Comparison of ENCODE assay signal across 15 cellular contexts in the genomic region with DNA sequence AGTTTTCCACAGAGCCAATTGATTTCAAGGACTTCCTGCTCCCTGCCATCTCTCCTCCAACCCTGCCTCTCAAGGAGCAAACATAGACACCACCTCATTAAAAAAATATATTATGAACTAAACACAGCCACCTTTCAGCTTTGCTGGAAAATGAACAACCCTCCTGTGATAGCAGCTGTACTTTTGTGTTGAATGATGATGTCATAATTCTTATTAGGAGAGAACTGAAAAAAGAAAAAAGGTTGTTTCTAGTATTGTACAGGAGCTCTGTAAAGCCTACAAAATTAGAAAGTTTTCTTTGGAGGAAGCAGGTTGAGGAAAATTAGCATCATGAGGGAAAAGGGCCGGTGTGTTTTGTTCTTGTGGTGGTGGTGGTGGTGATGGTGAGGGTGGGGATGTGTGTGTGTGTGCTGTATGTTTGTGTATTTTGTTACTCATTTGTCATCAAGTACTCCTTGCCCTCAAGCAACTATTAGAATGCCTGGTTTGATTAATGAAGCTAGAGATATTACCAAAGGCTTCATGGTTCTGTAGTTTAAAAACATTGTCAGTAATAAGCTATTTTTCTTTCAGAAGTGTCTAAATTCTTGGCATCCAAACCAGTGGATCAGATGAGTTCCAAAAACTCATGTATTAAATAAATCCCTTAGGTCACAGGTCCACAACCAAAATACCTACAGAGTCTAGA.
"Had no signal": no experiment of that assay in that cellular context is flagged by ENCODE, and none has a peak within 500 bp of the region (broad histone marks: within the 10 kb centered on the region; RNA-seq: fewer than 3 reads in every experiment).

No MANE protein-coding gene starts in this region.

- H3K4me1 Mint-ChIP-seq: activated naive CD8-positive, alpha-beta T cell treated with anti-CD3 and anti-CD28 coated beads, Interleukin-2, amount 10 ng/mL, durations not matched to agents 7 days and 5 days had no signal

- H3K27ac Mint-ChIP-seq: activated CD4-positive, alpha-beta T cell treated with anti-CD3 and anti-CD28 coated beads for 36 hours; activated CD8-positive, alpha-beta T cell treated with anti-CD3 and anti-CD28 coated beads for 36 hours; activated naive CD8-positive, alpha-beta T cell treated with anti-CD3 and anti-CD28 coated beads, Interleukin-2, amount 10 ng/mL, durations not matched to agents 7 days and 5 days; activated T-cell treated with anti-CD3 and anti-CD28 coated beads, Interleukin-2, amount 50 U/mL, for 72 hours had no signal

- H3K9me3 Mint-ChIP-seq: activated CD8-positive, alpha-beta T cell treated with anti-CD3 and anti-CD28 coated beads for 36 hours; activated naive CD8-positive, alpha-beta T cell treated with anti-CD3 and anti-CD28 coated beads, Interleukin-2, amount 10 ng/mL, durations not matched to agents 7 days and 5 days; activated T-cell treated with anti-CD3 and anti-CD28 coated beads, Interleukin-2, amount 50 U/mL, for 72 hours had no signal

- H3K36me3 ChIP-seq: cardiac muscle cell, esophagus squamous epithelium had no signal

- H3K27me3 ChIP-seq: esophagus squamous epithelium, hepatocyte had no signal

- H3K9me3 ChIP-seq: esophagus squamous epithelium had no signal

- DNase-seq: activated CD4-positive, alpha-beta T cell treated with anti-CD3 and anti-CD28 coated beads for 36 hours; activated CD8-positive, alpha-beta memory T cell treated with anti-CD3 and anti-CD28 coated beads, Interleukin-2, amount 50 U/mL, for 4 hours; activated CD8-positive, alpha-beta T cell treated with anti-CD3 and anti-CD28 coated beads for 36 hours; activated gamma-delta T cell treated with Interleukin-2 at 50 U/mL for 16 hours; activated naive CD8-positive, alpha-beta T cell treated with anti-CD3 and anti-CD28 coated beads, Interleukin-2, amount 10 ng/mL, durations not matched to agents 7 days and 5 days; activated T-cell treated with anti-CD3 and anti-CD28 coated beads, Interleukin-2, amount 50 U/mL, for 72 hours; anterior cingulate cortex; esophagus squamous epithelium; left ventricle myocardium superior; stimulated activated CD4-positive, alpha-beta T cell treated with anti-CD3 and anti-CD28 coated beads, Interleukin-12 subunit alpha, Interleukin-12 subunit beta, amount 100 ng/mL, for 4 hours; stimulated activated naive CD4-positive, alpha-beta T cell; T-helper 9 cell; trophoblast cell had no signal

- ATAC-seq: activated CD4-positive, alpha-beta T cell treated with anti-CD3 and anti-CD28 coated beads for 36 hours; activated CD8-positive, alpha-beta T cell treated with anti-CD3 and anti-CD28 coated beads for 36 hours; activated T-cell treated with anti-CD3 and anti-CD28 coated beads, Interleukin-2, amount 50 U/mL, for 72 hours; left ventricle myocardium superior had no signal

- H3K4me3 Mint-ChIP-seq: activated CD4-positive, alpha-beta T cell treated with anti-CD3 and anti-CD28 coated beads for 36 hours; activated CD8-positive, alpha-beta T cell treated with anti-CD3 and anti-CD28 coated beads for 36 hours; activated naive CD8-positive, alpha-beta T cell treated with anti-CD3 and anti-CD28 coated beads, Interleukin-2, amount 10 ng/mL, durations not matched to agents 7 days and 5 days; activated T-cell treated with anti-CD3 and anti-CD28 coated beads, Interleukin-2, amount 50 U/mL, for 72 hours had no signal

- H3K27ac ChIP-seq: cardiac muscle cell, hepatocyte had no signal

- H3K36me3 Mint-ChIP-seq: activated naive CD8-positive, alpha-beta T cell treated with anti-CD3 and anti-CD28 coated beads, Interleukin-2, amount 10 ng/mL, durations not matched to agents 7 days and 5 days had no signal

- H3K4me3 ChIP-seq: cardiac muscle cell, esophagus squamous epithelium, hepatocyte had no signal
